ENCODE assay signal across 1 cellular context in the genomic region with DNA sequence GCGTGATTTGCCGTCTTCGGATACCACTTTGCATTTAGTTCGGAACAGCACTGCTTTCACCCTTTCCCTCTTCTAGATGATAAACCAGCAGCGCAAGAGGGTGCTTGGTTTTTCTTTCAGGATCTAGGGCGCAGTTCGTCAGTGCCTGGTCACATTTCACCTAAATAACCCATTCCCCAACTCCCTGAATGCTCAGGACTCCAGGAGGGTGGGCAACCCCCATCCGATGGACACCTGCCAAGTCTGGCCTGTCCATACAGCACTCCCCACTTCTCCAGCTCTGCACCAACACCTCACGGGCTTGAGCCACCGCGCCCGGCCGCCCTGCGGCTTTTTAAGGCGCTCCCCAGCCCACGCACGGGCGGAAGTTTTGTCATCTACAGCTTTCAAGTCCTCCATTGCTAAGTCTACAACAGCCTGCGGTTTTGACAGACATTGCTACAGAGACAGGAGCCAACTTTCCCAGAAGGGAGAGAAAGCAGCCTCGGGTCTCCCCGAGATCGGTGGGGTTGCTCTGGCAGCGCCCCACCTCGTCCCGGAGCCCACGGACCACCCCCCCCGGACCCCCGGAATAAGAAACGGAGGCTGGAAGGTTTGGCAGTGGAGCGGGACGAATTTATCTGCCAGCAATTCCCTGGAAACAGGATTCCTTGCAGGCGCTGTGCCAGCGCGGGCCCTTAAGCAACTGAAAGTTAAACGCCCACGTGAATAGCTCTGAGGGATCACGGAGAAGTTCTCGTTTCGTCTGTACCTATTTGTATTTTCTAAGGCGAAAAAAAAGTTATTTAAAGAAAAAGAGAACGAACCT.
TF ChIP-seq lines count a peak whose summit lies in the region.

No MANE protein-coding gene starts in this region.

TF ChIP-seq in HEK293, 187 proteins besides CTCF, POLR2A, EP300 and RAD21 (continued from another document):
- TF ChIP-seq ZNF202 (tag by site-specific recombination; IDR thresholded peaks at IDR 0.05; ENCODE audit: borderline replicate concordance): no peak
- TF ChIP-seq SP7 (tag by site-specific recombination; IDR thresholded peaks at IDR 0.05): no peak
- TF ChIP-seq ZNF624 (tag by site-specific recombination; IDR thresholded peaks at IDR 0.05): no peak
